8 cellular contexts compared by ENCODE assay signal in the genomic region with DNA sequence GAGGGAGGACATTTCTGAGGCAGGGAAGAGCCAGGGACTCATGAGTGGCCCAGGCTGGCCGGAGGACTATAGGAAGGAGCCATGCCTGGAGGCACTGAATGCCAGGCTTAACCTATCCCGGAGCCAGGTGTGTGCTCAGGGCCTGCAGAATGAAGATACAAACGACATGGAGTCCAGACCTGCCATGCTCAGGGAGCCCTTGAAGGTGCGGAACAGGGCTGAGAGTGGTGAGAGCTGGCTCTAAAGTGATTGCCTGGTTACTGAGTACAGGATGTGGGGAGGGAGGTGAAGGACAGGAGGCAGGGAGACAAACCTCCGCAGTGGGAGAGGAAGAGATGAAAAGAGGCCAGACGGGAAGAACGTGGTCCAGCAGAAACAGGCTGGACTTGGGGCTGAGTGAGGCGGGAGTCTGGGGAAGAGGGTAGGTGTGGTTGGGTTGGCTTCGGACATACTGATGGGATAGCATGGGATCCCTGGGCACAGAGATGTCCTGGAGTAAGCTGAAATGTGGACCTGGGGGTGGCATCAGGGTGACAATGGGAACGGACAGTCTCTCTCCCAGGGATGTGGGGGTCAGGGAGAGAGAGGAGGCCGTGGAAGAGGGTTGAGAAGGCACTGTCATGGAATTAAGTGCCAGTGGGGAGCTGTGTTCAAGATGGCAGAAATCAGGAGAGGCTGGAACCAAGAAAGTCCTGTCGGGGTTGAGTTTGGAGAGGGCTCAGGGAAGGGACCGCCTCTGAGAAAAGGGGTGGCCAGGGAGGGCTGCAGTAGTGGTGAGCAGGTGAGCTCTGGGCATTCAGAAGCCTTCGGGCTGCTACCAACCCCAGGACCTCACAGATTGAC. TPM values are rescaled to one million over a fixed set of nuclear protein-coding genes. Genes with fewer than 3 reads are reported as not detected.
DNase-seq lines count a peak whose midpoint lies in the region; ATAC-seq and TF ChIP-seq lines count a peak whose summit lies in the region.

No MANE protein-coding gene starts in this region.

- peak overlapping the region; percentile 86 to 100 (median 99) for H3K27ac Mint-ChIP-seq in CD8-positive, alpha-beta memory T cell
- peak overlapping the region; percentile 85 for H3K27ac Mint-ChIP-seq in neural crest cell (ENCODE audit: unreplicated experiment)

- TF ChIP-seq CTCF in OCI-LY7 (conservative IDR thresholded peaks at IDR 0.05; ENCODE audit: low read length) (no peak), neural crest cell (conservative IDR thresholded peaks at IDR 0.05) (no peak)

- peaks cover 72% of the 10 kb centered on the region for H3K4me1 ChIP-seq in CD8-positive, alpha-beta memory T cell (ENCODE audit: insufficient read depth, low read length)
- H3K4me1 ChIP-seq in OCI-LY7 (ENCODE audit: insufficient read depth, low read length, poor library complexity, severe bottlenecking) (peaks cover 40% of the 10 kb centered on the region), duodenal mucosa (ENCODE audit: control insufficient read depth in 1 of 2, insufficient read depth in 2 of 2, low read length in 2 of 2) (peaks cover 34 to 36% of the 10 kb centered on the region in 2 donors)

- H3K9me3 Mint-ChIP-seq in CD8-positive, alpha-beta memory T cell = no peaks in the 10 kb centered on the region
- no peaks in the 10 kb centered on the region for H3K9me3 Mint-ChIP-seq in neural crest cell

- H3K27me3 Mint-ChIP-seq in CD8-positive, alpha-beta memory T cell = peaks cover 0 to 2% of the 10 kb centered on the region in 2 donors
- H3K27me3 Mint-ChIP-seq in neural crest cell (ENCODE audit: low read depth) = peaks cover 2% of the 10 kb centered on the region

- POLR2A ChIA-PET in CD8-positive, alpha-beta memory T cell (lab: Charles Lee) = interaction anchor here (1.1 to 15.0 kb wide), 8 partner anchors 8 to 117 kb away, joined by 3 to 283 read pairs (median 12); a partner anchor contains a TSS
- POLR2A ChIA-PET in OCI-LY7 (lab: Charles Lee) = interaction anchor here (1.0 to 1.8 kb wide), 3 partner anchors 10 to 21 kb away, joined by 4 to 6 read pairs (median 5); a partner anchor contains a TSS

- no peaks in the 10 kb centered on the region for H4K20me1 ChIP-seq in OCI-LY7 (ENCODE audit: insufficient read depth, low read length)

- CTCF ChIA-PET in CD8-positive, alpha-beta memory T cell (lab: Charles Lee) = interaction anchor here (0.9 to 9.5 kb wide), 13 partner anchors 9 to 177 kb away, joined by 3 to 114 read pairs (median 6); a partner anchor contains a TSS
- CTCF ChIA-PET in OCI-LY7 (lab: Charles Lee; ENCODE audit: unreplicated experiment) = no interaction called here

- H3K4me3 ChIP-seq in CD8-positive, alpha-beta memory T cell (ENCODE audit: low read length) = peak overlapping the region; percentile 92
- H3K4me3 ChIP-seq in OCI-LY7 (ENCODE audit: low read depth, low read length, poor library complexity, severe bottlenecking) = peak overlapping the region; percentile 68
- H3K4me3 ChIP-seq in duodenal mucosa (ENCODE audit: low read depth in 1 of 2, low read length in 2 of 2) = peak overlapping the region; percentile 79 to 81

- H3K4me3 Mint-ChIP-seq in CD8-positive, alpha-beta memory T cell = peak overlapping the region; percentile 74 to 91 (median 76)
- peak overlapping the region; percentile 81 for H3K4me3 Mint-ChIP-seq in neural crest cell

- peak overlapping the region; percentile 88 for H3K27ac ChIP-seq in CD8-positive, alpha-beta memory T cell (ENCODE audit: low read depth, low read length)
- H3K27ac ChIP-seq in OCI-LY7 (ENCODE audit: low read depth, low read length, poor library complexity, severe bottlenecking) (peak overlapping the region; percentile 94), duodenal mucosa (ENCODE audit: low read depth, low read length) (peak overlapping the region; percentile 95)

- BruUV-seq in OCI-LY7 (replicated peaks; lab: Mats Ljungman, UMichigan) = TSS peak; percentile 95

- peaks cover 15% of the 10 kb centered on the region; the same call in 1 of the 2 replicates for H3K79me2 ChIP-seq in OCI-LY7 (ENCODE audit: insufficient read depth, low read depth, low read length)

- ATAC-seq in GM19455 (IDR thresholded peaks at IDR 0.05; ENCODE audit: unreplicated experiment) (no peak), GM21786 (IDR thresholded peaks at IDR 0.05; ENCODE audit: unreplicated experiment) (no peak)

- intact Hi-C loops in OCI-LY7 (cut with micrococcal nuclease; ENCODE audit: unreplicated experiment) = loop anchor here (1.0 kb wide), 3 partner anchors 10 to 30 kb away; no protein-coding TSS in a partner anchor

- peaks cover 40 to 68% (median 44%) of the 10 kb centered on the region in 3 donors for H3K4me1 Mint-ChIP-seq in CD8-positive, alpha-beta memory T cell
- peaks cover 17% of the 10 kb centered on the region for H3K4me1 Mint-ChIP-seq in neural crest cell

- H3K9me3 ChIP-seq in CD8-positive, alpha-beta memory T cell (ENCODE audit: low read length) = no peaks in the 10 kb centered on the region
- H3K9me3 ChIP-seq in OCI-LY7 (ENCODE audit: low read length) (no peaks in the 10 kb centered on the region), duodenal mucosa (ENCODE audit: control insufficient read depth in 1 of 2, low read length in 2 of 2) (no peaks in the 10 kb centered on the region)

- peaks cover 30% of the 10 kb centered on the region for H3K36me3 ChIP-seq in CD8-positive, alpha-beta memory T cell (ENCODE audit: insufficient read depth, low read length)
- peaks cover 84% of the 10 kb centered on the region for H3K36me3 ChIP-seq in OCI-LY7 (ENCODE audit: insufficient read depth, low read length)
- peaks cover 37 to 60% of the 10 kb centered on the region in 2 donors for H3K36me3 ChIP-seq in duodenal mucosa (ENCODE audit: control insufficient read depth in 1 of 2, insufficient read depth in 2 of 2, low read length in 2 of 2)

- no peak overlapping the region for H2AFZ ChIP-seq in OCI-LY7 (ENCODE audit: low read length)

- peak overlapping the region; percentile 70 for H3K4me2 ChIP-seq in OCI-LY7 (ENCODE audit: low read length)

- peak in 2 of 5 donors; percentile 57 to 60 for DNase-seq in CD8-positive, alpha-beta memory T cell
- DNase-seq in OCI-LY7 (ENCODE audit: low spot score) (peak; percentile 22), neural crest cell (ENCODE audit: low read depth, low spot score) (no peak), NCI-H146 treated with DMSO at 0.1 percent for 48 hours (lab: John Stamatoyannopoulos, UW; ENCODE audit: unreplicated experiment) (no peak)
- no peak for DNase-seq in activated effector memory CD4-positive, alpha-beta T cell treated with anti-CD3 and anti-CD28 coated beads, Interleukin-2, amount 50 U/mL, for 16 hours

- no peaks in the 10 kb centered on the region for H3K27me3 ChIP-seq in CD8-positive, alpha-beta memory T cell (ENCODE audit: insufficient read depth, low read length, poor library complexity, severe bottlenecking)
- H3K27me3 ChIP-seq in duodenal mucosa (ENCODE audit: control insufficient read depth in 1 of 2, insufficient read depth in 2 of 2, low read length in 2 of 2) = no peaks in the 10 kb centered on the region

- H3K36me3 Mint-ChIP-seq in CD8-positive, alpha-beta memory T cell = peaks cover 0 to 72% (median 4%) of the 10 kb centered on the region in 3 donors
- H3K36me3 Mint-ChIP-seq in neural crest cell (ENCODE audit: low read depth) = peaks cover 6% of the 10 kb centered on the region

- no peaks in the 10 kb centered on the region for H3K9me2 ChIP-seq in OCI-LY7 (ENCODE audit: insufficient read depth, low read length)

- peak overlapping the region; percentile 70 to 71 for H3K9ac ChIP-seq in duodenal mucosa (ENCODE audit: low read depth in 1 of 2, low read length in 2 of 2)

RNA-seq across cellular contexts. Expression of a gene that starts 1.5 kb away (rescaled TPM):
- total RNA-seq in CD8-positive, alpha-beta memory T cell = 10 to 100 TPM; 84.9 to 90.1 TPM
- polyA plus RNA-seq in CD8-positive, alpha-beta memory T cell = 23.9 TPM
- total RNA-seq in OCI-LY7 (2014; rRNA removed; shearing (Covaris generic)) = 101 and 136 TPM in 2 replicates
- total RNA-seq in OCI-LY7 (2022) (119 and 136 TPM in 2 replicates), neural crest cell (58.9 and 71.8 TPM in 2 replicates)

RNA-seq across cellular contexts. Expression of a gene that starts 15.8 kb away (rescaled TPM):
- total RNA-seq in CD8-positive, alpha-beta memory T cell = 10 to 100 TPM in 1 of 2 experiments, 1 to 10 TPM in 1; 8.4 to 10.6 TPM
- 3.5 TPM for polyA plus RNA-seq in CD8-positive, alpha-beta memory T cell
- total RNA-seq in OCI-LY7 (2014; rRNA removed; shearing (Covaris generic)) = 8.4 and 9.2 TPM in 2 replicates
- 18.5 and 22.0 TPM in 2 replicates for total RNA-seq in OCI-LY7 (2022)
- total RNA-seq in neural crest cell = 3.0 and 3.3 TPM in 2 replicates

RNA-seq across cellular contexts. Expression of a gene that starts 21.3 kb away (rescaled TPM):
- 100 to 1,000 TPM; 237 to 246 TPM for total RNA-seq in CD8-positive, alpha-beta memory T cell
- 69.9 TPM for polyA plus RNA-seq in CD8-positive, alpha-beta memory T cell
- 379 and 397 TPM in 2 replicates for total RNA-seq in OCI-LY7 (2014; rRNA removed; shearing (Covaris generic))
- 280 and 373 TPM in 2 replicates for total RNA-seq in OCI-LY7 (2022)
- 51.3 and 55.1 TPM in 2 replicates for total RNA-seq in neural crest cell
